ENCODE assay signal across 8 cellular contexts in the genomic region with DNA sequence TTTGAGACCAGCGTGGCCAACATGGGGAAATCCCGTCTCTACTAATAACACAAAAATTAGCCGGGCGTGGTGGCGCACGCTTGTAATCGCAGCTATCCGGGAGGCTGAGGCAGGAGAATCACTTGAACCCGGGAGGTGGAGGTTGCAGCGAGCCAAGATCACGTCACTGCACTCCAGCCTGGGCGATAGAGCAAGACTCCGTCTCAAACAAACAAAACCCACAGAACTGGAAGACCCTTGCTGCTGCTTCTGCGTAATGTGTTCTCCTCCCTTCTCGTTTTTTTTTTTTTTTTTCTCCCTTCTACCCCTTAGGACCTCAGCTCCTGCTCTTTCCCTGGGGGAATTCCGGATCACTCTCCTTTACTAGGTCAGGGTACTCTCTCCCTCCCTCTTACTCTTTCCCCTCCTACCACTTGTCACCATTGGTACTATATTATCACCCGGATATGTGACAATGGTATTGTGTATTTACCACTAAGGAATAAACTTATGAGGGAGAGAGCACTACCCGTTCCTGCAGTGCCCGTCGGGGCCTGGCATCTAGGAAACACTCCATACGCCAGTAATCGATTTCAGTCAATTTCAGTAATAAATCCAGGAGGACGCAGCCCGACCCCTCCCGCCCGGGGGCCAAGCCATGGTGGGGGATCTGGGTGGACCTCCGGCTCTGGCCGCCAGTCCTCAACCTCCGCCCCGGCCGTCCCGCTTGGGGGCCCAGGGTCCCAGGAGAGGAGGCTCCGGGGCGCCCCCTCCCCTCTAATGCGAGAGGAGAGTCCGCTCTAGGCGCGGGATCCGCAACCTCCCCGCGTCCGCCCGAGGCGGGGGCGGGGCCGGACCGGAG. TPM values are rescaled to one million over a fixed set of nuclear protein-coding genes. Genes with fewer than 3 reads are reported as not detected.
DNase-seq lines count a peak whose midpoint lies in the region; ATAC-seq and TF ChIP-seq lines count a peak whose summit lies in the region.

No MANE protein-coding gene starts in this region.

- H3K36me3 ChIP-seq in H7 (replicated peaks; ENCODE audit: control insufficient read depth, insufficient read depth, low read length) (no peaks in the 10 kb centered on the region), esophagus muscularis mucosa (no peaks in the 10 kb centered on the region), transverse colon (no peaks in the 10 kb centered on the region)

- H3K27me3 Mint-ChIP-seq in activated CD8-positive, alpha-beta memory T cell treated with anti-CD3 and anti-CD28 coated beads, Interleukin-2, amount 10 ng/mL, durations not matched to agents 7 days and 5 days: no peaks in the 10 kb centered on the region
- no peaks in the 10 kb centered on the region for H3K27me3 Mint-ChIP-seq in naive B cell

- peaks cover 26 to 36% (median 33%) of the 10 kb centered on the region in 4 donors for H3K4me1 ChIP-seq in esophagus muscularis mucosa
- H3K4me1 ChIP-seq in transverse colon: peaks cover 0 to 21% (median 14%) of the 10 kb centered on the region in 4 donors

- CTCF ChIA-PET in activated CD8-positive, alpha-beta memory T cell treated with anti-CD3 and anti-CD28 coated beads, Interleukin-2, amount 10 ng/mL, durations not matched to agents 7 days and 5 days (lab: Charles Lee): no interaction called here

- TF ChIP-seq POLR2A in NB4 (IDR thresholded peaks at IDR 0.05; ENCODE audit: extremely low read depth, insufficient read length) (peak; percentile 51), esophagus muscularis mucosa (IDR thresholded peaks at IDR 0.05; ENCODE audit: low read depth) (peak; percentile 78), transverse colon (IDR thresholded peaks at IDR 0.05) (peak; percentile 89)

- H3K36me3 Mint-ChIP-seq in activated CD8-positive, alpha-beta memory T cell treated with anti-CD3 and anti-CD28 coated beads, Interleukin-2, amount 10 ng/mL, durations not matched to agents 7 days and 5 days: no peaks in the 10 kb centered on the region
- H3K36me3 Mint-ChIP-seq in naive B cell: peaks cover 0 to 3% of the 10 kb centered on the region in 2 donors

- DNase-seq in NCI-H2196 (lab: John Stamatoyannopoulos, UW; ENCODE audit: unreplicated experiment) (peak; percentile 88), NCI-H2196 treated with DMSO at 0.1 percent for 48 hours (lab: John Stamatoyannopoulos, UW; ENCODE audit: unreplicated experiment) (no peak), H7 (peak; percentile 97), NB4 (ENCODE audit: low read depth) (peak; percentile 72), esophagus muscularis mucosa (ENCODE audit: extremely low spot score) (no peak), naive B cell (peak; percentile 86), transverse colon (peak; percentile 92)
- peak; percentile 89 for DNase-seq in activated CD8-positive, alpha-beta memory T cell treated with anti-CD3 and anti-CD28 coated beads, Interleukin-2, amount 10 ng/mL, durations not matched to agents 7 days and 5 days

- H3K27me3 ChIP-seq in H7 (ENCODE audit: control insufficient read depth, insufficient read depth, low read length) (no peaks in the 10 kb centered on the region), esophagus muscularis mucosa (peaks cover 0 to 3% (median 0%) of the 10 kb centered on the region in 4 donors), transverse colon (no peaks in the 10 kb centered on the region)

- no peaks in the 10 kb centered on the region for H3K9me3 ChIP-seq in esophagus muscularis mucosa
- no peaks in the 10 kb centered on the region for H3K9me3 ChIP-seq in transverse colon

- peak; percentile 27 for ATAC-seq in activated CD8-positive, alpha-beta memory T cell treated with anti-CD3 and anti-CD28 coated beads, Interleukin-2, amount 10 ng/mL, durations not matched to agents 7 days and 5 days
- peak; percentile 15 to 27 for ATAC-seq in naive B cell (ENCODE audit: low read depth in 2 of 2)

- peak overlapping the region; percentile 93 for H3K27ac Mint-ChIP-seq in activated CD8-positive, alpha-beta memory T cell treated with anti-CD3 and anti-CD28 coated beads, Interleukin-2, amount 10 ng/mL, durations not matched to agents 7 days and 5 days
- peak overlapping the region; percentile 95 to 99 (median 98) for H3K27ac Mint-ChIP-seq in naive B cell

- TF ChIP-seq CTCF in NB4 (IDR thresholded peaks at IDR 0.05; ENCODE audit: low read depth, low read length) (no peak), esophagus muscularis mucosa (IDR thresholded peaks at IDR 0.05) (peak in 1 of 3 experiments; percentile 5), transverse colon (IDR thresholded peaks at IDR 0.05) (no peak)

- WGBS in esophagus muscularis mucosa: 32% methylated on average over 19 of the region's 47 CpGs
- WGBS in transverse colon (ENCODE audit: low coverage in 1 of 2), 2 donors: 24 to 48% methylated on average over 16 to 26 of the region's 47 CpGs

- H3K9me3 Mint-ChIP-seq in activated CD8-positive, alpha-beta memory T cell treated with anti-CD3 and anti-CD28 coated beads, Interleukin-2, amount 10 ng/mL, durations not matched to agents 7 days and 5 days (ENCODE audit: low read depth): no peaks in the 10 kb centered on the region
- H3K9me3 Mint-ChIP-seq in naive B cell: no peaks in the 10 kb centered on the region

- peak overlapping the region; percentile 69 for H3K4me3 ChIP-seq in H7 (ENCODE audit: insufficient read depth, low read depth, low read length)
- peak overlapping the region; percentile 66 for H3K4me3 ChIP-seq in NB4 (ENCODE audit: low read depth, low read length)
- peak overlapping the region; percentile 94 to 100 (median 99) for H3K4me3 ChIP-seq in esophagus muscularis mucosa
- peak overlapping the region; percentile 71 to 93 (median 84) for H3K4me3 ChIP-seq in transverse colon

- intact Hi-C loops in esophagus muscularis mucosa (cut with DNase I) (no loop called here), transverse colon (cut with DNase I; ENCODE audit: low total_unique reads) (no loop called here)

- peaks cover 17% of the 10 kb centered on the region for H3K4me1 Mint-ChIP-seq in activated CD8-positive, alpha-beta memory T cell treated with anti-CD3 and anti-CD28 coated beads, Interleukin-2, amount 10 ng/mL, durations not matched to agents 7 days and 5 days
- peaks cover 17 to 44% (median 25%) of the 10 kb centered on the region in 3 donors for H3K4me1 Mint-ChIP-seq in naive B cell

- in situ Hi-C loops in transverse colon (cut with MboI; ENCODE audit: low pct_ligation_motif_present in 1 of 4, low pct_unique_long_range_greater_than_20kb in 1 of 4, low sequenced_read_pairs in 3 of 4): no loop called here

- H3K4me3 Mint-ChIP-seq in activated CD8-positive, alpha-beta memory T cell treated with anti-CD3 and anti-CD28 coated beads, Interleukin-2, amount 10 ng/mL, durations not matched to agents 7 days and 5 days: peak overlapping the region; percentile 83
- peak overlapping the region; percentile 83 to 100 (median 98) for H3K4me3 Mint-ChIP-seq in naive B cell

- H3K27ac ChIP-seq in esophagus muscularis mucosa (replicated peaks in 1 of 4) (peak overlapping the region; percentile 94 to 98 (median 97)), transverse colon (peak overlapping the region; percentile 92 to 94 (median 92))

- TF ChIP-seq EP300 in esophagus muscularis mucosa (IDR thresholded peaks at IDR 0.05) (no peak), transverse colon (IDR thresholded peaks at IDR 0.05; ENCODE audit: low read depth) (no peak)

RNA-seq across cellular contexts. Expression of gene GARRE1, which starts 0.4 kb away (rescaled TPM):
- 13.5 and 17.1 TPM in 2 replicates for total RNA-seq in H7 (2014; rRNA removed; shearing (Covaris generic))
- 1 to 10 TPM; 8.1 to 9.3 TPM for total RNA-seq in activated CD8-positive, alpha-beta memory T cell treated with anti-CD3 and anti-CD28 coated beads, Interleukin-2, amount 10 ng/mL, durations not matched to agents 7 days and 5 days
- total RNA-seq in esophagus muscularis mucosa (10 to 100 TPM; 11.2 to 31.0 (median 20.8) TPM), transverse colon (10 to 100 TPM; 16.7 to 27.8 (median 22.7) TPM)
- polyA plus RNA-seq in naive B cell (ENCODE audit: low read depth in 6 of 6): 10 to 100 TPM in 2 of 6 donors, 1 to 10 TPM in 4; 2.1 to 16.9 (median 9.4) TPM

Comparison
In these comparisons a context has a peak if more than half of its experiments do, and no peak if none do; other contexts are left out.
1. DNase-seq: peak in NCI-H2196 (single experiment), H7 (single experiment), NB4 (single experiment), activated CD8-positive, alpha-beta memory T cell treated with anti-CD3 and anti-CD28 coated beads, Interleukin-2, amount 10 ng/mL, durations not matched to agents 7 days and 5 days (single experiment), naive B cell (single experiment) and transverse colon (single experiment); none in NCI-H2196 treated with DMSO at 0.1 percent for 48 hours (single experiment) and esophagus muscularis mucosa (single experiment).
2. Peak in every context shown above with its lines, with median percentiles within 50 percentile points of each other: H3K4me3 ChIP-seq and POLR2A ChIP-seq.